ENCODE assay signal across 9 cellular contexts in the genomic region with DNA sequence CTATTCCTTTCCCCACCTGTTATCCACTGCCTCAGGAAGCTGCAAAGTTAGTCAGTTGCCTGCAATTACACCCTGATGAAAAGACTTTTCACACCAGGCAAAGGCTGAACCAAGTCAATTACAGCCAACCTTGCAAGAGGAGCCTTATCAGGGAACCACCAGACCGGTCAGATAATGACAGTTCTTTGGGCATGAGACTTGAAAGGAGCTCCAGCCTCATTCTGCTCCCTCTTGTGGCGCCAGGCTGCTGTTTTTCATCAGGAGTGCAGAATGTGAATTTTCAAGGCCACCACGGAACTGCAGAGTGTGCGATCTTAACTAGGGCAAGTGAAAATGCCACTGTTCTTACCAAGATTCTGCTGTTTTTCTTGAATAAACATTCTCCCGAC. TPM values are rescaled to one million over a fixed set of nuclear protein-coding genes. Genes with fewer than 3 reads are reported as not detected.
DNase-seq lines count a peak whose midpoint lies in the region; ATAC-seq and TF ChIP-seq lines count a peak whose summit lies in the region.
"Had no signal": no experiment of that assay in that cellular context is flagged by ENCODE, and none has a peak within 500 bp of the region (broad histone marks: within the 10 kb centered on the region; RNA-seq: fewer than 3 reads in every experiment).

No MANE protein-coding gene starts in this region.

- peak overlapping the region; percentile 57 for H3K27ac Mint-ChIP-seq in T-helper 17 cell
- H3K27ac Mint-ChIP-seq in naive thymus-derived CD4-positive, alpha-beta T cell = peak overlapping the region in 2 of 9 donors; percentile 29 to 51
- H3K27ac Mint-ChIP-seq: CD8-positive, alpha-beta T cell had no signal

- H2AFZ ChIP-seq in Karpas-422 (ENCODE audit: low read length) = no peak overlapping the region

- POLR2A ChIA-PET in naive thymus-derived CD4-positive, alpha-beta T cell (lab: Charles Lee) = no interaction called here

- H3K27ac ChIP-seq in Karpas-422 (ENCODE audit: low read length) = no peak overlapping the region
- H3K27ac ChIP-seq in epithelial cell of prostate = peak overlapping the region; percentile 30
- H3K27ac ChIP-seq in naive thymus-derived CD4-positive, alpha-beta T cell (ENCODE audit: low read depth, low read length) = no peak overlapping the region
- no peak overlapping the region for H3K27ac ChIP-seq in ascending aorta

- H3K27me3 Mint-ChIP-seq in T-helper 17 cell = no peaks in the 10 kb centered on the region
- peaks cover 0 to 9% (median 0%) of the 10 kb centered on the region in 5 donors for H3K27me3 Mint-ChIP-seq in naive thymus-derived CD4-positive, alpha-beta T cell

- H3K4me1 ChIP-seq in Karpas-422 (ENCODE audit: low read length) = no peaks in the 10 kb centered on the region
- H3K4me1 ChIP-seq in naive thymus-derived CD4-positive, alpha-beta T cell (ENCODE audit: control insufficient read depth in 2 of 2, insufficient read depth in 2 of 2, low read length in 2 of 2) = peaks cover 0 to 8% of the 10 kb centered on the region in 2 donors
- no peaks in the 10 kb centered on the region for H3K4me1 ChIP-seq in ascending aorta

- H3K9me3 ChIP-seq in Karpas-422 (ENCODE audit: low read length) (no peaks in the 10 kb centered on the region), T-helper 17 cell (ENCODE audit: control insufficient read depth, low read length, poor library complexity, severe bottlenecking) (no peaks in the 10 kb centered on the region), ascending aorta (no peaks in the 10 kb centered on the region)
- no peaks in the 10 kb centered on the region for H3K9me3 ChIP-seq in naive thymus-derived CD4-positive, alpha-beta T cell (ENCODE audit: control insufficient read depth in 2 of 3, low read length in 3 of 3)

- no peaks in the 10 kb centered on the region for H3K79me2 ChIP-seq in Karpas-422 (ENCODE audit: low read length)

- TF ChIP-seq CTCF in ascending aorta (IDR thresholded peaks at IDR 0.05) = peak in 1 of 3 experiments; percentile 29

- H3K4me2 ChIP-seq in Karpas-422 (ENCODE audit: low read depth, low read length, poor library complexity, severe bottlenecking) = no peak overlapping the region

- no peak overlapping the region for H3K4me3 ChIP-seq in Karpas-422 (ENCODE audit: low read length)
- H3K4me3 ChIP-seq in naive thymus-derived CD4-positive, alpha-beta T cell (ENCODE audit: low read length) = no peak overlapping the region
- H3K4me3 ChIP-seq in ascending aorta = no peak overlapping the region

- DNase-seq in NCI-H2107 treated with DMSO at 0.1 percent for 48 hours (lab: John Stamatoyannopoulos, UW; ENCODE audit: unreplicated experiment) = peak; percentile 43
- DNase-seq in NCI-H2107 (lab: John Stamatoyannopoulos, UW) = no peak
- DNase-seq in Karpas-422 = peak; percentile 57
- DNase-seq in T-helper 17 cell = peak in 1 of 3 donors; percentile 14
- DNase-seq in epithelial cell of prostate (ENCODE audit: low read depth, low spot score) = no peak
- DNase-seq in naive thymus-derived CD4-positive, alpha-beta T cell = no peak
- no peak for DNase-seq in 8988T
- DNase-seq in ascending aorta (ENCODE audit: low spot score in 2 of 2) = no peak

- no peaks in the 10 kb centered on the region for H4K20me1 ChIP-seq in Karpas-422 (ENCODE audit: insufficient read depth, low read depth, low read length)

- intact Hi-C loops in naive thymus-derived CD4-positive, alpha-beta T cell (cut with micrococcal nuclease) = loop anchor here (1.0 kb wide), 3 partner anchors 13 to 86 kb away; partner anchors contain the start of gene TTYH2 (in 1 of the 2)
- intact Hi-C loops in ascending aorta (cut with DNase I) = no loop called here

- no peak overlapping the region for H3K4me3 Mint-ChIP-seq in T-helper 17 cell
- H3K4me3 Mint-ChIP-seq in naive thymus-derived CD4-positive, alpha-beta T cell = no peak overlapping the region
- H3K4me3 Mint-ChIP-seq: CD8-positive, alpha-beta T cell had no signal

- peaks cover 2% of the 10 kb centered on the region for H3K36me3 Mint-ChIP-seq in T-helper 17 cell (ENCODE audit: low read depth)
- H3K36me3 Mint-ChIP-seq in naive thymus-derived CD4-positive, alpha-beta T cell = peaks cover 0 to 4% (median 0%) of the 10 kb centered on the region in 5 donors
- H3K36me3 Mint-ChIP-seq: CD8-positive, alpha-beta T cell had no signal

- H3K9me3 Mint-ChIP-seq in naive thymus-derived CD4-positive, alpha-beta T cell = peaks cover 0 to 14% (median 0%) of the 10 kb centered on the region in 11 donors

- H3K36me3 ChIP-seq in Karpas-422 (ENCODE audit: insufficient read depth, low read length) = no peaks in the 10 kb centered on the region
- H3K36me3 ChIP-seq in naive thymus-derived CD4-positive, alpha-beta T cell (ENCODE audit: control insufficient read depth in 2 of 3, insufficient read depth in 3 of 3, low read length in 3 of 3) = no peaks in the 10 kb centered on the region
- no peaks in the 10 kb centered on the region for H3K36me3 ChIP-seq in ascending aorta

- no peaks in the 10 kb centered on the region for H3K9me2 ChIP-seq in Karpas-422 (replicated peaks; ENCODE audit: insufficient read depth, low read length)

- H3K27me3 ChIP-seq in Karpas-422 (ENCODE audit: low read length) (no peaks in the 10 kb centered on the region), ascending aorta (no peaks in the 10 kb centered on the region)
- H3K27me3 ChIP-seq in naive thymus-derived CD4-positive, alpha-beta T cell (ENCODE audit: control insufficient read depth in 2 of 2, insufficient read depth in 2 of 2, low read length in 2 of 2) = no peaks in the 10 kb centered on the region

- H3K4me1 Mint-ChIP-seq in T-helper 17 cell = peaks cover 18% of the 10 kb centered on the region
- H3K4me1 Mint-ChIP-seq in naive thymus-derived CD4-positive, alpha-beta T cell = peaks cover 0 to 25% (median 4%) of the 10 kb centered on the region in 7 donors

- H3K9ac ChIP-seq in Karpas-422 (ENCODE audit: low read length) = no peak overlapping the region

- CTCF ChIA-PET in naive thymus-derived CD4-positive, alpha-beta T cell (lab: Charles Lee) = interaction anchor here (0.8 to 1.9 kb wide), 6 partner anchors 12 to 85 kb away, joined by 3 to 9 read pairs (median 4); partner anchors contain the start of gene TTYH2

- ATAC-seq in T-helper 17 cell = peak; percentile 78
- peak; percentile 61 for ATAC-seq in naive thymus-derived CD4-positive, alpha-beta T cell
- ATAC-seq: CD8-positive, alpha-beta T cell had no signal

RNA-seq across cellular contexts. Expression of gene DNAI2, which starts 22.5 kb away (rescaled TPM):
- not detected in 2 replicates for total RNA-seq in Karpas-422 (2014; rRNA removed; shearing (Covaris generic); ENCODE audit: low replicate concordance)
- 1 to 10 TPM; 4.1 to 4.2 TPM for total RNA-seq in T-helper 17 cell
- total RNA-seq in naive thymus-derived CD4-positive, alpha-beta T cell = 1 to 10 TPM in 2 of 5 experiments, under 1 TPM in 3; 0.74 to 1.8 (median 0.94) TPM
- under 1 TPM in 1 of 2 donors, not detected in 1; 0.15 TPM for polyA plus RNA-seq in naive thymus-derived CD4-positive, alpha-beta T cell
- total RNA-seq in ascending aorta = not detected

RNA-seq across cellular contexts. Expression of gene KIF19, which starts 29.5 kb away (rescaled TPM):
- total RNA-seq in Karpas-422 (2014; rRNA removed; shearing (Covaris generic); ENCODE audit: low replicate concordance) = not detected in 2 replicates
- 1 to 10 TPM; 2.3 to 2.8 TPM for total RNA-seq in T-helper 17 cell
- 1 to 10 TPM in 1 of 5 experiments, under 1 TPM in 3, not detected in 1; 0.34 to 1.2 (median 0.47) TPM for total RNA-seq in naive thymus-derived CD4-positive, alpha-beta T cell
- not detected for polyA plus RNA-seq in naive thymus-derived CD4-positive, alpha-beta T cell
- total RNA-seq in ascending aorta = 11.7 TPM

Comparison
In these comparisons a context has a peak if more than half of its experiments do, and no peak if none do; other contexts are left out.
1. DNase-seq: peak in NCI-H2107 treated with DMSO at 0.1 percent for 48 hours (single experiment) and Karpas-422 (single experiment); none in NCI-H2107 (single experiment), epithelial cell of prostate (single experiment), naive thymus-derived CD4-positive, alpha-beta T cell (0 of 9), 8988T (single experiment) and ascending aorta (0 of 2).